8 cellular contexts compared by ENCODE assay signal in genomic region chr16:48623304-48624016, GRCh38. TPM values are rescaled to one million over a fixed set of nuclear protein-coding genes. Genes with fewer than 3 reads are reported as not detected.
DNase-seq lines count a peak whose midpoint lies in the region; ATAC-seq and TF ChIP-seq lines count a peak whose summit lies in the region.

No MANE protein-coding gene starts in this region.

- no peaks in the 10 kb centered on the region; the same call in 1 of the 2 replicates for H3K27me3 ChIP-seq in IMR-90 (ENCODE audit: control insufficient read depth, insufficient read depth, low read length)
- H3K27me3 ChIP-seq in Peyer's patch = no peaks in the 10 kb centered on the region

- no peak overlapping the region; the same call in 1 of the 2 replicates for H4K5ac ChIP-seq in IMR-90 (ENCODE audit: low read depth, low read length)

- H3K23ac ChIP-seq in IMR-90 (ENCODE audit: low read depth, low read length) = peak overlapping the region; percentile 29; the same call in 1 of the 2 replicates

- H3K27me3 Mint-ChIP-seq in natural killer cell treated with Interleukin-12 subunit alpha and Interleukin-12 subunit beta and Interleukin-15 and Interleukin-18, amount 100 ng/mL, for 72 hours = peaks cover 0 to 4% of the 10 kb centered on the region in 2 donors
- no peaks in the 10 kb centered on the region for H3K27me3 Mint-ChIP-seq in stimulated activated naive CD8-positive, alpha-beta T cell treated with anti-CD3 and anti-CD28 coated beads, Interleukin-15, Interleukin-2, amounts not matched to agents 100 ng/mL and 50 ng/mL, for 24 hours

- H3K4me3 Mint-ChIP-seq in natural killer cell treated with Interleukin-12 subunit alpha and Interleukin-12 subunit beta and Interleukin-15 and Interleukin-18, amount 100 ng/mL, for 72 hours = peak overlapping the region; percentile 80
- H3K4me3 Mint-ChIP-seq in stimulated activated naive CD8-positive, alpha-beta T cell treated with anti-CD3 and anti-CD28 coated beads, Interleukin-15, Interleukin-2, amounts not matched to agents 100 ng/mL and 50 ng/mL, for 24 hours = peak overlapping the region; percentile 82

- no peaks in the 10 kb centered on the region for H3K79me1 ChIP-seq in IMR-90 (ENCODE audit: low read depth in 1 of 2, low read length in 2 of 2)

- TF ChIP-seq RAD21 in IMR-90 (IDR thresholded peaks at IDR 0.05; ENCODE audit: low read length) = peak; percentile 97

- H2AFZ ChIP-seq in IMR-90 (replicated peaks; ENCODE audit: low read length, poor library complexity) = peak overlapping the region; percentile 96

- no peaks in the 10 kb centered on the region for H3K36me3 Mint-ChIP-seq in natural killer cell treated with Interleukin-12 subunit alpha and Interleukin-12 subunit beta and Interleukin-15 and Interleukin-18, amount 100 ng/mL, for 72 hours
- H3K36me3 Mint-ChIP-seq in stimulated activated naive CD8-positive, alpha-beta T cell treated with anti-CD3 and anti-CD28 coated beads, Interleukin-15, Interleukin-2, amounts not matched to agents 100 ng/mL and 50 ng/mL, for 24 hours (ENCODE audit: low read depth) = no peaks in the 10 kb centered on the region

- H4K20me1 ChIP-seq in IMR-90 (ENCODE audit: insufficient read depth, low read length) = no peaks in the 10 kb centered on the region

- peak overlapping the region; percentile 32; the same call in 1 of the 2 replicates for H3K56ac ChIP-seq in IMR-90 (ENCODE audit: extremely low read depth, insufficient read depth, low read length)

- dilution Hi-C loops in IMR-90 (cut with HindIII; ENCODE audit: low sequenced_read_pairs, unreplicated experiment) = no loop called here

- peak overlapping the region; percentile 54 for H2BK120ac ChIP-seq in IMR-90 (ENCODE audit: low read depth, low read length)

- intact Hi-C loops in IMR-90 (cut with micrococcal nuclease) = loop anchor here (1.0 to 5.0 kb wide), 7 partner anchors 66 to 459 kb away; no protein-coding TSS in a partner anchor

- peak overlapping the region; percentile 73 to 82 for H4K8ac ChIP-seq in IMR-90 (ENCODE audit: low read depth in 2 of 2, low read length in 2 of 2)

- H3K9me3 ChIP-seq in IMR-90 (ENCODE audit: control insufficient read depth, insufficient read depth, low read length) = no peaks in the 10 kb centered on the region
- H3K9me3 ChIP-seq in Peyer's patch = no peaks in the 10 kb centered on the region

- peak overlapping the region; percentile 47 to 67 for H3K27ac Mint-ChIP-seq in natural killer cell treated with Interleukin-12 subunit alpha and Interleukin-12 subunit beta and Interleukin-15 and Interleukin-18, amount 100 ng/mL, for 72 hours
- peak overlapping the region; percentile 87 for H3K27ac Mint-ChIP-seq in stimulated activated naive CD8-positive, alpha-beta T cell treated with anti-CD3 and anti-CD28 coated beads, Interleukin-15, Interleukin-2, amounts not matched to agents 100 ng/mL and 50 ng/mL, for 24 hours

- peak overlapping the region; percentile 28; the same call in 1 of the 2 replicates for H3K9ac ChIP-seq in IMR-90 (ENCODE audit: low read depth, low read length)

- ATAC-seq in GM21528 (IDR thresholded peaks at IDR 0.05; ENCODE audit: low FRiP score, unreplicated experiment) (peak; percentile 92), IMR-90 (ENCODE audit: low read depth) (peak; percentile 99)
- ATAC-seq in natural killer cell treated with Interleukin-12 subunit alpha and Interleukin-12 subunit beta and Interleukin-15 and Interleukin-18, amount 100 ng/mL, for 72 hours = peak; percentile 94

- in situ Hi-C loops in IMR-90 (cut with MboI; ENCODE audit: low sequenced_read_pairs) = no loop called here

- TF ChIP-seq CTCF in IMR-90 (conservative IDR thresholded peaks at IDR 0.05; ENCODE audit: low read depth, low read length) = peak; percentile 98
- TF ChIP-seq CTCF in Peyer's patch (IDR thresholded peaks at IDR 0.05) = peak; percentile 86 to 99 (median 98)
- peak; percentile 94 for TF ChIP-seq CTCF in fibroblast of pulmonary artery (IDR thresholded peaks at IDR 0.05; ENCODE audit: low read length, missing control alignments)

- peak; percentile 92 for DNase-seq in DMS53 (lab: John Stamatoyannopoulos, UW)
- peak; percentile 75 for DNase-seq in IMR-90
- DNase-seq in Peyer's patch = peak; percentile 68 to 92 (median 92)
- peak; percentile 71 for DNase-seq in activated T-helper 9 cell treated with anti-CD3 and anti-CD28 coated beads, Interleukin-2, amount 50 U/mL, for 16 hours (ENCODE audit: low read depth)
- peak; percentile 88 for DNase-seq in fibroblast of pulmonary artery (ENCODE audit: low read depth)
- DNase-seq in natural killer cell treated with Interleukin-12 subunit alpha and Interleukin-12 subunit beta and Interleukin-15 and Interleukin-18, amount 100 ng/mL, for 72 hours (ENCODE audit: low spot score) = peak; percentile 86

- BruUV-seq in IMR-90 (replicated peaks; lab: Mats Ljungman, UMichigan) = no TSS peak

- H3K9me1 ChIP-seq in IMR-90 (ENCODE audit: insufficient read depth, low read length) = 0 out of 2 replicates have a peak, but pooled peaks cover 3% of the 10 kb centered on the region

- peak overlapping the region; percentile 49; the same call in 1 of the 2 replicates for H2BK20ac ChIP-seq in IMR-90 (ENCODE audit: low read depth, low read length)

- peaks cover 23 to 28% of the 10 kb centered on the region in 2 donors for H3K4me1 Mint-ChIP-seq in natural killer cell treated with Interleukin-12 subunit alpha and Interleukin-12 subunit beta and Interleukin-15 and Interleukin-18, amount 100 ng/mL, for 72 hours (ENCODE audit: low read depth in 2 of 2)
- peaks cover 36% of the 10 kb centered on the region for H3K4me1 Mint-ChIP-seq in stimulated activated naive CD8-positive, alpha-beta T cell treated with anti-CD3 and anti-CD28 coated beads, Interleukin-15, Interleukin-2, amounts not matched to agents 100 ng/mL and 50 ng/mL, for 24 hours (ENCODE audit: low read depth)

- no peak overlapping the region for H3K18ac ChIP-seq in IMR-90 (ENCODE audit: low read depth, low read length)

- POLR2A ChIA-PET in IMR-90 (lab: Charles Lee; ENCODE audit: unreplicated experiment) = interaction anchor here (0.6 to 0.7 kb wide), 2 partner anchors 110 to 674 kb away, joined by 4 to 5 read pairs; no protein-coding TSS in a partner anchor

- peak overlapping the region; percentile 61 for H3K14ac ChIP-seq in IMR-90 (replicated peaks; ENCODE audit: low read depth, low read length)

- WGBS in IMR-90 (ENCODE audit: extremely low coverage in 2 of 2, insufficient read length in 1 of 2), 2 experiments = 7% methylated on average over 9 of the region's 36 CpGs; no CpG with 5 or more reads in 1 of the 2 experiments

- H3K27ac ChIP-seq in IMR-90 (ENCODE audit: insufficient read depth, low read length) = peak overlapping the region; percentile 36
- H3K27ac ChIP-seq in Peyer's patch = peak overlapping the region; percentile 21 to 74 (median 63)

- peak overlapping the region; percentile 80 for H2AK9ac ChIP-seq in IMR-90 (replicated peaks; ENCODE audit: low read depth, low read length, poor library complexity)

- no peak overlapping the region for H2BK5ac ChIP-seq in IMR-90 (ENCODE audit: low read depth, low read length, poor library complexity, severe bottlenecking)

- H2BK15ac ChIP-seq in IMR-90 (ENCODE audit: low read depth, low read length) = peak overlapping the region; percentile 19; the same call in 1 of the 3 replicates

- CTCF ChIA-PET in IMR-90 (lab: Yijun Ruan, JAX) = interaction anchor here (0.6 to 1.7 kb wide), 40 partner anchors 10 to 1661 kb away, joined by 3 to 28 read pairs (median 4); partner anchors contain the start of genes LONP2 and N4BP1

- H3K4me3 ChIP-seq in IMR-90 (ENCODE audit: insufficient read depth, low read depth, low read length) (peak overlapping the region; percentile 35), Peyer's patch (peak overlapping the region; percentile 28 to 60 (median 50)), fibroblast of pulmonary artery (replicated peaks; ENCODE audit: low read depth, low read length) (peak overlapping the region; percentile 54)

- peak overlapping the region; percentile 51; the same call in 1 of the 2 replicates for H4K91ac ChIP-seq in IMR-90 (ENCODE audit: insufficient read depth, low read depth, low read length)

- H3K9me3 Mint-ChIP-seq in natural killer cell treated with Interleukin-12 subunit alpha and Interleukin-12 subunit beta and Interleukin-15 and Interleukin-18, amount 100 ng/mL, for 72 hours = no peaks in the 10 kb centered on the region
- H3K9me3 Mint-ChIP-seq in stimulated activated naive CD8-positive, alpha-beta T cell treated with anti-CD3 and anti-CD28 coated beads, Interleukin-15, Interleukin-2, amounts not matched to agents 100 ng/mL and 50 ng/mL, for 24 hours = no peaks in the 10 kb centered on the region

- H3K4me1 ChIP-seq in IMR-90 (ENCODE audit: control insufficient read depth, insufficient read depth, low read length) = no peaks in the 10 kb centered on the region; the same call in 1 of the 2 replicates
- peaks cover 0 to 22% (median 0%) of the 10 kb centered on the region in 4 donors for H3K4me1 ChIP-seq in Peyer's patch

- H2AK5ac ChIP-seq in IMR-90 (ENCODE audit: low read depth, low read length) = no peak overlapping the region; the same call in 1 of the 2 replicates

- peak overlapping the region; percentile 72 for H3K4me2 ChIP-seq in IMR-90 (ENCODE audit: low read depth, low read length)

- TF ChIP-seq POLR2A in IMR-90 (IDR thresholded peaks at IDR 0.05; ENCODE audit: low read depth, low read length) (peak; percentile 58; the same call in 1 of the 2 replicates), Peyer's patch (IDR thresholded peaks at IDR 0.05) (peak in 1 of 2 donors; percentile 8)

- peak overlapping the region; percentile 50 for H3K4ac ChIP-seq in IMR-90 (ENCODE audit: low read depth, low read length)

- no peaks in the 10 kb centered on the region for H3K36me3 ChIP-seq in IMR-90 (ENCODE audit: control insufficient read depth, insufficient read depth, low read length)
- H3K36me3 ChIP-seq in Peyer's patch = no peaks in the 10 kb centered on the region

TF ChIP-seq in IMR-90, 13 proteins besides CTCF, POLR2A, EP300 and RAD21 (continues in another document):
- TF ChIP-seq SMC3 (IDR thresholded peaks at IDR 0.05; ENCODE audit: low read depth, low read length) (peak; percentile 93), BHLHE40 (IDR thresholded peaks at IDR 0.05; ENCODE audit: low read depth, low read length) (no peak), MAZ (IDR thresholded peaks at IDR 0.05; ENCODE audit: borderline replicate concordance, low read depth, low read length) (peak; percentile 46; the same call in 1 of the 2 replicates), MXI1 (IDR thresholded peaks at IDR 0.05; ENCODE audit: borderline replicate concordance, low read depth, low read length) (peak; percentile 21; the same call in 1 of the 2 replicates)

RNA-seq across cellular contexts. Expression of gene N4BP1, which starts 13.5 kb away (rescaled TPM):
- 14.0 and 19.4 TPM in 2 replicates for total RNA-seq in IMR-90 (2012; rRNA removed)
- polyA plus RNA-seq in IMR-90 (2012; rRNA removed) = 10.5 and 10.8 TPM in 2 replicates
- 3.9 and 4.9 TPM in 2 replicates for polyA plus RNA-seq in IMR-90 (2012; cell fraction: cytosol; rRNA removed)
- polyA plus RNA-seq in IMR-90 (2012; cell fraction: nucleus; rRNA removed; ENCODE audit: low replicate concordance) = 23.0 and 49.2 TPM in 2 replicates
- 10 to 100 TPM; 31.5 to 42.4 (median 36.8) TPM for total RNA-seq in Peyer's patch
- 100 to 1,000 TPM in 1 of 2 donors, 10 to 100 TPM in 1; 66.3 to 138 TPM for total RNA-seq in natural killer cell treated with Interleukin-12 subunit alpha and Interleukin-12 subunit beta and Interleukin-15 and Interleukin-18, amount 100 ng/mL, for 72 hours

Comparison
In these comparisons a context has a peak if more than half of its experiments do, and no peak if none do; other contexts are left out.
1. Peak in every context shown above with its lines: DNase-seq, ATAC-seq, H3K4me3 ChIP-seq and H3K27ac ChIP-seq.